10 cellular contexts compared by ENCODE assay signal in genomic region chr17:38453951-38454421, GRCh38. TPM values are rescaled to one million over a fixed set of nuclear protein-coding genes. Genes with fewer than 3 reads are reported as not detected.
DNase-seq lines count a peak whose midpoint lies in the region; ATAC-seq, FAIRE-seq and TF ChIP-seq lines count a peak whose summit lies in the region.
"Had no signal": no experiment of that assay in that cellular context is flagged by ENCODE, and none has a peak within 500 bp of the region (broad histone marks: within the 10 kb centered on the region; RNA-seq: fewer than 3 reads in every experiment).

No MANE protein-coding gene starts in this region.

- H3K4me3 Mint-ChIP-seq in activated T-cell treated with anti-CD3 and anti-CD28 coated beads, Interleukin-2, amount 50 U/mL, for 4 hours = no peak overlapping the region

- H3K4me3 ChIP-seq in astrocyte of the spinal cord (ENCODE audit: low read depth, low read length) = peak overlapping the region; percentile 49
- peak overlapping the region; percentile 35 to 52 (median 44) for H3K4me3 ChIP-seq in upper lobe of left lung

- H3K27me3 ChIP-seq in upper lobe of left lung = no peaks in the 10 kb centered on the region

- peaks cover 0 to 11% (median 7%) of the 10 kb centered on the region in 4 donors for H3K36me3 ChIP-seq in upper lobe of left lung

- no peak for DNase-seq in activated T-cell treated with anti-CD3 and anti-CD28 coated beads, Interleukin-2, amount 50 U/mL, for 4 hours
- no peak for DNase-seq in activated T-cell treated with anti-CD3 and anti-CD28 coated beads, Interleukin-2, amount 50 U/mL, for 1 hour
- peak; percentile 52 for DNase-seq in astrocyte of the spinal cord (ENCODE audit: low read depth, low spot score)
- peak; percentile 65 for DNase-seq in iris pigment epithelial cell (ENCODE audit: low read depth)
- DNase-seq in upper lobe of left lung = peak in 1 of 2 donors; percentile 83
- DNase-seq in GF-D8 (lab: John Stamatoyannopoulos, UW) = no peak
- DNase-seq in GM12892 (ENCODE audit: insufficient read length) = no peak
- DNase-seq: CD8-positive, alpha-beta memory T cell had no signal

- H3K36me3 Mint-ChIP-seq in activated T-cell treated with anti-CD3 and anti-CD28 coated beads, Interleukin-2, amount 50 U/mL, for 4 hours (ENCODE audit: insufficient read depth) = no peaks in the 10 kb centered on the region
- H3K36me3 Mint-ChIP-seq: activated naive CD4-positive, alpha-beta T cell treated with anti-CD3 and anti-CD28 coated beads, Interleukin-2, amount 50 U/mL, for 72 hours; CD8-positive, alpha-beta memory T cell had no signal

- peak in 1 of 4 donors; percentile 17 for TF ChIP-seq POLR2A in upper lobe of left lung (IDR thresholded peaks at IDR 0.05)
- TF ChIP-seq POLR2A in GM12892 (IDR thresholded peaks at IDR 0.05; ENCODE audit: low read depth, low read length) = no peak

- TF ChIP-seq CTCF in astrocyte of the spinal cord (IDR thresholded peaks at IDR 0.05; ENCODE audit: low read depth, low read length) (no peak), upper lobe of left lung (IDR thresholded peaks at IDR 0.05) (no peak)

- H3K27ac ChIP-seq in upper lobe of left lung = peak overlapping the region; percentile 77 to 87 (median 80)

- 2 to 12% methylated on average over 9 to 23 of the region's 44 CpGs for WGBS in upper lobe of left lung, 2 donors

- TF ChIP-seq EP300 in upper lobe of left lung (IDR thresholded peaks at IDR 0.05) = no peak

- peaks cover 14% of the 10 kb centered on the region for H3K4me1 Mint-ChIP-seq in activated T-cell treated with anti-CD3 and anti-CD28 coated beads, Interleukin-2, amount 50 U/mL, for 4 hours (ENCODE audit: low read depth)

- no peaks in the 10 kb centered on the region for H3K9me3 Mint-ChIP-seq in activated T-cell treated with anti-CD3 and anti-CD28 coated beads, Interleukin-2, amount 50 U/mL, for 4 hours
- H3K9me3 Mint-ChIP-seq: activated naive CD4-positive, alpha-beta T cell treated with anti-CD3 and anti-CD28 coated beads, Interleukin-2, amount 50 U/mL, for 72 hours; CD8-positive, alpha-beta memory T cell had no signal

- peaks cover 53% of the 10 kb centered on the region for H3K27me3 Mint-ChIP-seq in activated T-cell treated with anti-CD3 and anti-CD28 coated beads, Interleukin-2, amount 50 U/mL, for 4 hours (ENCODE audit: low read depth)

- H3K9me3 ChIP-seq in upper lobe of left lung = no peaks in the 10 kb centered on the region

- peak; percentile 20 to 28 for ATAC-seq in activated T-cell treated with anti-CD3 and anti-CD28 coated beads, Interleukin-2, amount 50 U/mL, for 4 hours
- ATAC-seq in upper lobe of left lung (ENCODE audit: low FRiP score in 2 of 2) = peak in 1 of 2 donors; percentile 29
- no peak for ATAC-seq in HG03354 (IDR thresholded peaks at IDR 0.05; ENCODE audit: poor library complexity, severe bottlenecking, unreplicated experiment)

- in situ Hi-C loops in astrocyte of the spinal cord (cut with HindIII; ENCODE audit: low sequenced_read_pairs) = no loop called here

- H3K4me1 ChIP-seq in upper lobe of left lung = peaks cover 52 to 73% (median 62%) of the 10 kb centered on the region in 4 donors

- no peak for FAIRE-seq in GM12892 (lab: Jason Lieb, UNC)

RNA-seq across cellular contexts. Expression of gene ARHGAP23, which starts 25.7 kb away (rescaled TPM):
- under 1 TPM; 0.29 to 0.57 (median 0.48) TPM for total RNA-seq in activated T-cell treated with anti-CD3 and anti-CD28 coated beads, Interleukin-2, amount 50 U/mL, for 4 hours
- 100 to 1,000 TPM in 1 of 6 donors, 10 to 100 TPM in 5; 30.4 to 104 (median 70.1) TPM for total RNA-seq in upper lobe of left lung
- 4.2 TPM for polyA plus RNA-seq in GM12892 (2012; ENCODE audit: missing spikeins)
- polyA plus RNA-seq: CD8-positive, alpha-beta memory T cell had no signal

Comparison
In these comparisons a context has a peak if more than half of its experiments do, and no peak if none do; other contexts are left out.
1. DNase-seq: peak in astrocyte of the spinal cord (single experiment) and iris pigment epithelial cell (single experiment); none in activated T-cell treated with anti-CD3 and anti-CD28 coated beads, Interleukin-2, amount 50 U/mL, for 4 hours (single experiment), activated T-cell treated with anti-CD3 and anti-CD28 coated beads, Interleukin-2, amount 50 U/mL, for 1 hour (single experiment), GF-D8 (single experiment) and GM12892 (single experiment).
2. RNA of gene ARHGAP23, which starts 25.7 kb away (total RNA-seq): 30.4 to 104 TPM in upper lobe of left lung; 0.29 to 0.57 TPM in activated T-cell treated with anti-CD3 and anti-CD28 coated beads, Interleukin-2, amount 50 U/mL, for 4 hours; every median in the first group is over 10 times any median in the second.